In the genomic region with DNA sequence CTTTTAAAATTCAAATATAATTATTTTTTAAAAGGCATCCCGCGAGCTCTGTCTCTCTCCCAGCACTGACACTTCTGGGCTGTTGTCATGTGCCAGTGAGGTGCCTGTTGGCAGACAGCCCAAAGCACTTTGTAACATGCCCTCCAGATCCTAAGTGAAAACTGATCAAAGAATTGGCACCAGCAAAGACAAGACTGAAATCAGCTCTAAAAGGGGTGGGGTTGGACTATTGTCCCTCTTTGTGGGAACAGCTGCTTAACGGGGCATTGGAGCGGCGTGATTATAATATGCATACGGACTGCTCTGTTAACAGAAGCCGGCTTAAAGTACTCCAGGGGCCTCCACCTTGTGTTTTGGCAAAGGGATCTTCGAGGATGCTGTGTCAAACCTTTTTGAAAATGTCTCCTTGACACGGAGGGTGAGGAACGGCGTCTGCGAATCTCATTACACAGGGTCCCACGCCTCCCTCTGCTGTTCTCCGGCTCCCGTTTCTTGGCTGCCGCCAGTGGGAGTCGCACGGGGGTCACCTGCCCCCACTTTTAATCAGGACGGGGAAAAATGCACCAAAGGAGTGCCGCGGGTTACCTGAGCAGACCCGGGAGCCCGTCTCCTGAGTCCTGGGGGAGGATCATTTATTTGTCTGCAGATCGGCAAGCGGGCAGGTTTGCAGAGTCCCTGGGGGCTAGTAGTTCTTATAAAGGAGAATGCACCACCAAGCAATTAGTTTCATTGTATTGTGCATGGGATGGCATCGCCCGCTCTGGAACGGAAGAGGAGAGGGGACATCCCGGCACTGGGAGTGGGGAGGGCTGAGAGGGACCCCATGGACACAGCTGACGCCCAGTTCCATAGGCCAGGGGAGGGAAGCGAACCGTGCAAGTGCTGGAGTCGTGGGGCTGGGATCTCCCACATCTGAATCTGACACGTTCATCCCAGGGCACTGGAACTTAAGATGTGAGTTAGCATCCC, we compare ENCODE assay signal across 8 cellular contexts. TPM values are rescaled to one million over a fixed set of nuclear protein-coding genes. Genes with fewer than 3 reads are reported as not detected.
DNase-seq lines count a peak whose midpoint lies in the region; ATAC-seq, FAIRE-seq and TF ChIP-seq lines count a peak whose summit lies in the region.

No MANE protein-coding gene starts in this region.

- CTCF ChIA-PET in GM10248 (lab: Yijun Ruan, JAX): interaction anchor here (1.0 to 3.4 kb wide), 4 partner anchors 9 to 12 kb away, joined by 4 to 18 read pairs (median 5); no protein-coding TSS in a partner anchor

- DNase-seq in GM10248 (ENCODE audit: extremely low spot score) (peak; percentile 19), NCI-H524 treated with DMSO at 0.1 percent for 48 hours (lab: John Stamatoyannopoulos, UW) (peak; percentile 45), epithelial cell of esophagus (ENCODE audit: low read depth) (peak; percentile 43), pancreas (peak in 1 of 6 donors; percentile 31), prostate gland (ENCODE audit: low spot score) (no peak), HTR-8/SVneo (ENCODE audit: insufficient read length, low spot score) (no peak)

- TF ChIP-seq CTCF in GM10248 (IDR thresholded peaks at IDR 0.05; ENCODE audit: control extremely low read depth, extremely low read depth, low read depth, missing control alignments) (peak; percentile 9), epithelial cell of esophagus (IDR thresholded peaks at IDR 0.05; ENCODE audit: insufficient read depth, low read depth, low read length, missing control alignments) (no peak), pancreas (IDR thresholded peaks at IDR 0.05) (no peak), prostate gland (IDR thresholded peaks at IDR 0.05) (no peak)

- H3K9me3 ChIP-seq in pancreas (no peaks in the 10 kb centered on the region), prostate gland (no peaks in the 10 kb centered on the region)

- ATAC-seq in pancreas: peak in 3 of 4 donors; percentile 26 to 39 (median 33)
- ATAC-seq in HG02610 (IDR thresholded peaks at IDR 0.05; ENCODE audit: unreplicated experiment): no peak
- no peak for ATAC-seq in GM19324 (IDR thresholded peaks at IDR 0.05; ENCODE audit: low FRiP score, unreplicated experiment)

- no peak overlapping the region for H3K27ac ChIP-seq in pancreas
- no peak overlapping the region for H3K27ac ChIP-seq in prostate gland

- FAIRE-seq in pancreas (lab: Jason Lieb, UNC) (no peak), HTR-8/SVneo (lab: Jason Lieb, UNC) (no peak)

- 20 to 22% methylated on average over 34 of the region's 34 CpGs for WGBS in pancreas, 2 donors
- 14% methylated on average over 34 of the region's 34 CpGs for WGBS in prostate gland

- H3K4me3 ChIP-seq in epithelial cell of esophagus (ENCODE audit: low read length): no peak overlapping the region
- H3K4me3 ChIP-seq in pancreas: peak overlapping the region in 2 of 4 donors; percentile 8 to 32
- peak overlapping the region in 1 of 2 donors; percentile 16 for H3K4me3 ChIP-seq in prostate gland

- POLR2A ChIA-PET in GM10248 (lab: Yijun Ruan, JAX): no interaction called here

- H3K4me1 ChIP-seq in pancreas: peaks cover 9 to 28% (median 22%) of the 10 kb centered on the region in 3 donors
- H3K4me1 ChIP-seq in prostate gland (replicated peaks): peaks cover 7% of the 10 kb centered on the region

- TF ChIP-seq POLR2A in prostate gland (IDR thresholded peaks at IDR 0.05): no peak

- intact Hi-C loops in pancreas (cut with DNase I) (no loop called here), prostate gland (cut with DNase I) (no loop called here)

- H3K27me3 ChIP-seq in pancreas: no peaks in the 10 kb centered on the region
- no peaks in the 10 kb centered on the region for H3K27me3 ChIP-seq in prostate gland (replicated peaks; ENCODE audit: insufficient read depth)

- H3K36me3 ChIP-seq in pancreas: no peaks in the 10 kb centered on the region
- no peaks in the 10 kb centered on the region for H3K36me3 ChIP-seq in prostate gland

RNA-seq across cellular contexts. Expression of a gene that starts 44.3 kb away (rescaled TPM):
- 10 to 100 TPM in 4 of 6 donors, 1 to 10 TPM in 2; 7.9 to 21.9 (median 11.7) TPM for total RNA-seq in pancreas
- 1 to 10 TPM; 7.5 to 8.4 TPM for polyA plus RNA-seq in pancreas
- 10 to 100 TPM; 12.9 to 21.0 TPM for total RNA-seq in prostate gland

RNA-seq across cellular contexts. Expression of a gene that starts 44.6 kb away (rescaled TPM):
- 1 to 10 TPM in 4 of 6 donors, under 1 TPM in 2; 0.51 to 1.8 (median 1.2) TPM for total RNA-seq in pancreas
- 1 to 10 TPM; 1.6 to 2.6 TPM for polyA plus RNA-seq in pancreas
- total RNA-seq in prostate gland: 1 to 10 TPM in 1 of 2 donors, under 1 TPM in 1; 0.32 to 4.7 TPM

Comparison
In these comparisons a context has a peak if more than half of its experiments do, and no peak if none do; other contexts are left out.
1. DNase-seq: peak in GM10248 (single experiment), NCI-H524 treated with DMSO at 0.1 percent for 48 hours (single experiment) and epithelial cell of esophagus (single experiment); none in prostate gland (single experiment) and HTR-8/SVneo (single experiment).
2. ATAC-seq: peak in pancreas (3 of 4); none in HG02610 (single experiment) and GM19324 (single experiment).